8 cellular contexts compared by ENCODE assay signal in the genomic region with DNA sequence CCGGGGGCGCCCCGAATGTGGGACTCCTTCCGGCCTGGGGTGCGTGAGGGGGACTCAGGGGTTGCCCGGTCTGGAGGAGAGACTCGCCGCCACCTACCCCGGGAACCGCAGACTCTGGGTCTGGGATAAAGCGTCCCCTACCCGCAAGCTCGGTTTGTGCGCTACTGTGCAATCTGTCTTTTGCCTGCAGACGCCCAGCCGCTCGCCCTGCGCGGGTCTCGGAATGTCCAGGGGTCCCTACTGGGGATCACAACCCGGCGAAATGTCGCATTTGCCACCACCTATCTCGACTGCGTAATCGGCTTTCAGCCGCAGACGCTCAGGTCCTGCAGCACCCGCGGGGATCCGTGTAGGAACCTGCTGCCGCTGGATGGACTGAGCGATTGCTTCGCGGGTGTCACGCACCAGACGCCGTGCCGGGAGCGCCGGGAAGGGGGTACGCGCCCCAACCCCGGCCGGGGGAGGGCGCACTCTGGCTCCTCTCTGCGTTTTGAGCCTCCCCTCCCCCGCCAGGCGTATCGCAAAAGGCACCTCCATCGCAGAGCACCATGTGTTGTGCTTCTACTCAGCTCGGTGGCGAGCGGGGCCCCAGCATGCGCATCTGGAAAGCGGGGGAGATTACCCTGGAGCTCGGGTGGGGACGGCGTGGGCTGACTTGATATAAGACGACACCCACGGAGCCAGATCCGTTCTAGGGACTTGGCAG. TPM values are rescaled to one million over a fixed set of nuclear protein-coding genes. Genes with fewer than 3 reads are reported as not detected.
DNase-seq lines count a peak whose midpoint lies in the region; ATAC-seq and TF ChIP-seq lines count a peak whose summit lies in the region.

No MANE protein-coding gene starts in this region.

- H3K4me3 Mint-ChIP-seq in osteocyte (ENCODE audit: unreplicated experiment), result peak overlapping the region; percentile 89

- H3K36me3 ChIP-seq in thyroid gland, result no peaks in the 10 kb centered on the region

- ATAC-seq in Right ventricle myocardium inferior, result peak; percentile 40

- peaks cover 65% of the 10 kb centered on the region for H3K4me1 Mint-ChIP-seq in osteocyte (ENCODE audit: unreplicated experiment)

- peak overlapping the region; percentile 87 for H3K27ac Mint-ChIP-seq in osteocyte (ENCODE audit: unreplicated experiment)

- peak overlapping the region in 1 of 3 donors; percentile 21 for H3K27ac ChIP-seq in thyroid gland

- peaks cover 17 to 23% of the 10 kb centered on the region in 2 donors for H3K4me1 ChIP-seq in thyroid gland

- no peaks in the 10 kb centered on the region for H3K9me3 ChIP-seq in thyroid gland

- intact Hi-C loops in Right ventricle myocardium inferior (cut with DNase I) (loop anchor here (2.0 to 10.0 kb wide), 2 partner anchors 32 to 112 kb away; a partner anchor contains a TSS), cardiac septum (cut with DNase I) (no loop called here), thyroid gland (cut with DNase I) (no loop called here)

- H3K4me3 ChIP-seq in thyroid gland (replicated peaks in 1 of 3), result peak overlapping the region; percentile 34 to 96 (median 82)

- TF ChIP-seq CTCF in osteocyte (IDR thresholded peaks at IDR 0.05) (peak; percentile 42), thyroid gland (IDR thresholded peaks at IDR 0.05) (peak in 1 of 6 experiments; percentile 17)

- no peak for TF ChIP-seq POLR2A in thyroid gland (IDR thresholded peaks at IDR 0.05)

- no peaks in the 10 kb centered on the region for H3K9me3 Mint-ChIP-seq in osteocyte (ENCODE audit: unreplicated experiment)

- 0 to 1% methylated on average over 8 to 26 of the region's 62 CpGs for WGBS in thyroid gland, 2 donors

- H3K36me3 Mint-ChIP-seq in osteocyte (ENCODE audit: unreplicated experiment), result no peaks in the 10 kb centered on the region

- H3K27me3 ChIP-seq in thyroid gland, result no peaks in the 10 kb centered on the region

- no peaks in the 10 kb centered on the region for H3K27me3 Mint-ChIP-seq in osteocyte (ENCODE audit: unreplicated experiment)

- peak; percentile 81 for DNase-seq in Right ventricle myocardium inferior (ENCODE audit: missing footprints)
- DNase-seq in cardiac septum (ENCODE audit: low spot score), result no peak
- DNase-seq in HK-2 (ENCODE audit: unreplicated experiment), result peak; percentile 31
- DNase-seq in RPMI8226, result peak; percentile 82
- peak; percentile 51 to 75 (median 62) for DNase-seq in activated naive CD4-positive, alpha-beta T cell (lab: John Stamatoyannopoulos, UW)
- peak; percentile 63 for DNase-seq in globus pallidus (ENCODE audit: low spot score)
- DNase-seq in osteocyte (ENCODE audit: extremely low spot score, unreplicated experiment), result peak; percentile 85
- DNase-seq in thyroid gland, result peak; percentile 61 to 63

RNA-seq across cellular contexts. Expression of a gene that starts 0.8 kb away (rescaled TPM):
- total RNA-seq in Right ventricle myocardium inferior (26.5 TPM), cardiac septum (23.5 TPM), osteocyte (80.2 and 88.6 TPM in 2 replicates), thyroid gland (100 to 1,000 TPM in 2 of 4 donors, 10 to 100 TPM in 2; 73.4 to 110 (median 93.1) TPM)

RNA-seq across cellular contexts. Expression of a gene that starts 31.9 kb away (rescaled TPM):
- 18.0 TPM for total RNA-seq in Right ventricle myocardium inferior
- 23.3 TPM for total RNA-seq in cardiac septum
- 45.2 and 51.1 TPM in 2 replicates for total RNA-seq in osteocyte
- total RNA-seq in thyroid gland, result 10 to 100 TPM; 26.7 to 44.9 (median 43.4) TPM

RNA-seq across cellular contexts. Expression of a gene that starts 32.0 kb away (rescaled TPM):
- total RNA-seq in Right ventricle myocardium inferior (10.7 TPM), cardiac septum (12.8 TPM), osteocyte (68.3 and 80.8 TPM in 2 replicates), thyroid gland (10 to 100 TPM; 38.0 to 95.9 (median 63.4) TPM)

RNA-seq across cellular contexts. Expression of a gene that starts 56.3 kb away (rescaled TPM):
- total RNA-seq in Right ventricle myocardium inferior (not detected), cardiac septum (not detected), osteocyte (not detected in 2 replicates), thyroid gland (not detected)

RNA-seq across cellular contexts. Expression of a gene that starts 57.7 kb away (rescaled TPM):
- total RNA-seq in Right ventricle myocardium inferior (not detected), cardiac septum (not detected), osteocyte (not detected in 2 replicates), thyroid gland (not detected)
